Comparison of ENCODE assay signal across 8 cellular contexts in the genomic region with DNA sequence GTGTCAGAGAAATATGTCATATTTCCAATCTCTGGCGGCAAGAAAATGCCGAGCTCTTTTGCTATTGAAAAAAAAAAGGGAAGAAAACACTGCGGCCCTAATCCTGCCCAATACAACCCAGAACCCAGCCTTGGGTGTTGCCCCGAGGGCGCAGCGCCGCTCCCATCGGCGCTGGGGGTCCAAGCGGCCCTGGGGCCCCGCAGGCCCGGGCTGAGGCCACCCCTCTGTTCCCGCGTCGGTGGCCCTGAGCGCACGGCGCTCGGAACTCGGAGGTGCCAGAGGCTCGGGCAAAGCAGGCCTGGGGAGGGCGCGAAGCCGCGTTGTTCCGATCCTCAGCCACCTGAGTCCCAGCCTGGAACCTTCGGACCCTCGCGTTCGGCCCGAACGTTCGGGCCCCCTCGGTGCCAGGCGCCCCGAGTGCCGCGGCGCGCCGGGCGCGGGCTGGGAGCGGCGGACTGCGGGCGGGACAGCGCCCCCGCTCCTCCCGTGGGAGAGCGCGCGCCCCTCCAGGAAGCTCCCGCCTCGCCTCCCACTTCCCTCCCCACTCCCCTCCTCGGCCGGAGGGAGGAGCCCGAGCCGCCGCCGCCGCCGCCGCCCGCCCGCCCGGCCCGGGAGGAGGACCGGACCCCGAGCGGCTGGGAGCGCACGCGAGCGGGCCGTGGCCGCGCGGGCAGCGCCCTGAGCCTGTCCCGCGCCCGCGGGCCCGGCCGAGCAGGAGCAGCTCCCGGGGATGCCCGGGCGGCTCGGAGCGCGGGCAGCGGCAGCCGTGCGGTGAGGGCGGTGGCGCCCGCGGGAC. TPM values are rescaled to one million over a fixed set of nuclear protein-coding genes. Genes with fewer than 3 reads are reported as not detected.
DNase-seq lines count a peak whose midpoint lies in the region; ATAC-seq, FAIRE-seq and TF ChIP-seq lines count a peak whose summit lies in the region.

CPNE2 (plus strand) TSS at position 594 of the 796 bp plus-strand sequence. CDS start 18,160 bp downstream, outside the sequence.

- H3K27me3 ChIP-seq in endothelial cell of umbilical vein (ENCODE audit: control insufficient read depth in 2 of 2, insufficient read depth in 2 of 2, low read length in 2 of 2), result no peaks in the 10 kb centered on the region
- no peaks in the 10 kb centered on the region for H3K27me3 ChIP-seq in mesendoderm (ENCODE audit: insufficient read depth, low read length, poor library complexity)

- H3K4me1 ChIP-seq in endothelial cell of umbilical vein (ENCODE audit: control insufficient read depth, extremely low read depth, insufficient read depth, low read length) (peaks cover 21% of the 10 kb centered on the region), mesendoderm (ENCODE audit: control insufficient read depth, low read depth, low read length) (no peaks in the 10 kb centered on the region)

- H2BK15ac ChIP-seq in mesendoderm (replicated peaks; ENCODE audit: low read depth), result peak within 1 kb of the TSS; percentile 48

- TF ChIP-seq CTCF in C4-2B (conservative IDR thresholded peaks at IDR 0.05), result no peak
- TF ChIP-seq CTCF in endothelial cell of umbilical vein (IDR thresholded peaks at IDR 0.05; ENCODE audit: extremely low read depth in 1 of 2, insufficient read depth in 1 of 2, low read depth in 1 of 2, low read length in 2 of 2), result no peak

- peak within 1 kb of the TSS; percentile 75 for H2BK120ac ChIP-seq in mesendoderm (ENCODE audit: low read depth, low read length)

- no peaks in the 10 kb centered on the region for H3K79me1 ChIP-seq in mesendoderm (ENCODE audit: low read length)

- H3K4me3 ChIP-seq in endothelial cell of umbilical vein (replicated peaks in 1 of 3; ENCODE audit: insufficient read depth in 1 of 3, low read depth in 1 of 3, low read length in 3 of 3) (peak within 1 kb of the TSS; percentile 64 to 86 (median 74)), mesendoderm (ENCODE audit: low read length) (peak within 1 kb of the TSS; percentile 61)

- FAIRE-seq in endothelial cell of umbilical vein (lab: Jason Lieb, UNC), result peak; percentile 76

- ATAC-seq in GM21423 (IDR thresholded peaks at IDR 0.05; ENCODE audit: unreplicated experiment), result no peak

- H3K4me1 Mint-ChIP-seq in activated CD4-positive, alpha-beta memory T cell treated with anti-CD3 and anti-CD28 coated beads for 36 hours (ENCODE audit: low read depth), result peaks cover 9% of the 10 kb centered on the region
- peaks cover 11% of the 10 kb centered on the region for H3K4me1 Mint-ChIP-seq in stimulated activated naive CD8-positive, alpha-beta T cell treated with anti-CD3 and anti-CD28 coated beads, Interleukin-15, Interleukin-2, amounts not matched to agents 100 ng/mL and 50 ng/mL, for 24 hours (ENCODE audit: low read depth)

- H3K9me3 Mint-ChIP-seq in activated CD4-positive, alpha-beta memory T cell treated with anti-CD3 and anti-CD28 coated beads for 36 hours, result no peaks in the 10 kb centered on the region
- no peaks in the 10 kb centered on the region for H3K9me3 Mint-ChIP-seq in stimulated activated naive CD8-positive, alpha-beta T cell treated with anti-CD3 and anti-CD28 coated beads, Interleukin-15, Interleukin-2, amounts not matched to agents 100 ng/mL and 50 ng/mL, for 24 hours

- peaks cover 7% of the 10 kb centered on the region for H3K27me3 Mint-ChIP-seq in activated CD4-positive, alpha-beta memory T cell treated with anti-CD3 and anti-CD28 coated beads for 36 hours
- H3K27me3 Mint-ChIP-seq in stimulated activated naive CD8-positive, alpha-beta T cell treated with anti-CD3 and anti-CD28 coated beads, Interleukin-15, Interleukin-2, amounts not matched to agents 100 ng/mL and 50 ng/mL, for 24 hours, result peaks cover 16% of the 10 kb centered on the region

- H2AK5ac ChIP-seq in mesendoderm (ENCODE audit: low read length), result no peak within 1 kb of the TSS

- WGBS in mesendoderm (ENCODE audit: extremely low coverage, insufficient coverage, low lambda C conversion rate), result no CpG with 5 or more reads among the region's 99 CpGs

- H3K9ac ChIP-seq in endothelial cell of umbilical vein (replicated peaks; ENCODE audit: extremely low read depth, insufficient read depth, low read length) (peak within 1 kb of the TSS; percentile 73), mesendoderm (ENCODE audit: low read length) (peak within 1 kb of the TSS; percentile 86)

- H3K23ac ChIP-seq in mesendoderm (ENCODE audit: low read length), result no peak within 1 kb of the TSS

- no peak within 1 kb of the TSS for H4K5ac ChIP-seq in mesendoderm (ENCODE audit: low read length)

- POLR2A ChIA-PET in activated CD4-positive, alpha-beta memory T cell treated with anti-CD3 and anti-CD28 coated beads for 36 hours (lab: Charles Lee), result interaction anchor here (1.1 to 1.8 kb wide), 2 partner anchors 16 to 103 kb away, joined by 3 to 5 read pairs; partner anchors contain the start of gene NLRC5
- POLR2A ChIA-PET in endothelial cell of umbilical vein (lab: Charles Lee), result interaction anchor here (1.5 to 2.1 kb wide), 2 partner anchors 56 to 59 kb away, joined by 4 to 5 read pairs; no protein-coding TSS in a partner anchor

- intact Hi-C loops in activated CD4-positive, alpha-beta memory T cell treated with anti-CD3 and anti-CD28 coated beads for 36 hours (cut with micrococcal nuclease), result loop anchor here (1.0 to 5.0 kb wide), 2 partner anchors 35 to 76 kb away; no protein-coding TSS in a partner anchor
- intact Hi-C loops in endothelial cell of umbilical vein (cut with micrococcal nuclease), result loop anchor here (2.0 kb wide), 2 partner anchors 55 to 95 kb away; partner anchors contain the start of genes PSME3IP1 and RSPRY1

- BruUV-seq in endothelial cell of umbilical vein (replicated peaks; lab: Mats Ljungman, UMichigan), result TSS peak; percentile 67

- peak within 1 kb of the TSS; percentile 94 for H3K56ac ChIP-seq in mesendoderm (ENCODE audit: low read length)

- TF ChIP-seq POLR2A in GM19193 (IDR thresholded peaks at IDR 0.05; ENCODE audit: extremely low read depth, insufficient read depth, insufficient read length), result peak; percentile 11
- TF ChIP-seq POLR2A in endothelial cell of umbilical vein (IDR thresholded peaks at IDR 0.05; ENCODE audit: low read depth, low read length), result peak; percentile 45

- H3K4me2 ChIP-seq in endothelial cell of umbilical vein (ENCODE audit: insufficient read depth, low read length) (peak within 1 kb of the TSS; percentile 72), mesendoderm (ENCODE audit: low read length) (peak within 1 kb of the TSS; percentile 48)

- CTCF ChIA-PET in activated CD4-positive, alpha-beta memory T cell treated with anti-CD3 and anti-CD28 coated beads for 36 hours (lab: Charles Lee), result interaction anchor here (0.7 to 3.3 kb wide), 15 partner anchors 9 to 151 kb away, joined by 3 to 43 read pairs (median 5); no protein-coding TSS in a partner anchor
- CTCF ChIA-PET in endothelial cell of umbilical vein (lab: Charles Lee), result interaction anchor here (0.6 to 3.6 kb wide), 52 partner anchors 9 to 1423 kb away, joined by 3 to 71 read pairs (median 4); partner anchors contain the start of genes PSME3IP1 and RSPRY1

- H3K36me3 Mint-ChIP-seq in activated CD4-positive, alpha-beta memory T cell treated with anti-CD3 and anti-CD28 coated beads for 36 hours, result no peaks in the 10 kb centered on the region
- no peaks in the 10 kb centered on the region for H3K36me3 Mint-ChIP-seq in stimulated activated naive CD8-positive, alpha-beta T cell treated with anti-CD3 and anti-CD28 coated beads, Interleukin-15, Interleukin-2, amounts not matched to agents 100 ng/mL and 50 ng/mL, for 24 hours (ENCODE audit: low read depth)

- peak within 1 kb of the TSS; percentile 72 for H3K4me3 Mint-ChIP-seq in activated CD4-positive, alpha-beta memory T cell treated with anti-CD3 and anti-CD28 coated beads for 36 hours
- peak within 1 kb of the TSS; percentile 66 for H3K4me3 Mint-ChIP-seq in stimulated activated naive CD8-positive, alpha-beta T cell treated with anti-CD3 and anti-CD28 coated beads, Interleukin-15, Interleukin-2, amounts not matched to agents 100 ng/mL and 50 ng/mL, for 24 hours

- H3K27ac ChIP-seq in C4-2B, result peak within 1 kb of the TSS; percentile 62
- peak within 1 kb of the TSS; percentile 58 for H3K27ac ChIP-seq in endothelial cell of umbilical vein (ENCODE audit: insufficient read depth, low read depth, low read length)
- no peak within 1 kb of the TSS for H3K27ac ChIP-seq in mesendoderm (ENCODE audit: low read depth, low read length)

- no peaks in the 10 kb centered on the region for H3K9me1 ChIP-seq in endothelial cell of umbilical vein (replicated peaks; ENCODE audit: control insufficient read depth, extremely low read depth, insufficient read depth, low read length)

- no peak within 1 kb of the TSS for H3K27ac Mint-ChIP-seq in activated CD4-positive, alpha-beta memory T cell treated with anti-CD3 and anti-CD28 coated beads for 36 hours
- H3K27ac Mint-ChIP-seq in stimulated activated naive CD8-positive, alpha-beta T cell treated with anti-CD3 and anti-CD28 coated beads, Interleukin-15, Interleukin-2, amounts not matched to agents 100 ng/mL and 50 ng/mL, for 24 hours, result peak within 1 kb of the TSS; percentile 45

- no peaks in the 10 kb centered on the region for H3K9me3 ChIP-seq in endothelial cell of umbilical vein (replicated peaks; ENCODE audit: control insufficient read depth, insufficient read depth, low read length)

- H3K18ac ChIP-seq in mesendoderm (ENCODE audit: low read length), result peak within 1 kb of the TSS; percentile 96

- peak; percentile 68 for DNase-seq in LoVo (ENCODE audit: low spot score)
- peak; percentile 52 for DNase-seq in activated CD4-positive, alpha-beta memory T cell treated with anti-CD3 and anti-CD28 coated beads for 36 hours
- peak; percentile 65 for DNase-seq in endothelial cell of umbilical vein (ENCODE audit: low read depth, low spot score)
- DNase-seq in mesendoderm, result peak; percentile 45

- dilution Hi-C loops in endothelial cell of umbilical vein (cut with MboI; ENCODE audit: extremely low pct_ligation_motif_present, low sequenced_read_pairs), result no loop called here

- H2AFZ ChIP-seq in endothelial cell of umbilical vein (ENCODE audit: low read depth, low read length), result peak within 1 kb of the TSS; percentile 74

- H4K20me1 ChIP-seq in endothelial cell of umbilical vein (replicated peaks; ENCODE audit: control insufficient read depth, extremely low read depth, insufficient read depth, low read length), result no peaks in the 10 kb centered on the region

- H4K8ac ChIP-seq in mesendoderm (ENCODE audit: low read depth, low read length), result no peak within 1 kb of the TSS

- H2BK5ac ChIP-seq in mesendoderm (ENCODE audit: low read length), result no peak within 1 kb of the TSS

- H3K36me3 ChIP-seq in endothelial cell of umbilical vein (ENCODE audit: control insufficient read depth in 2 of 2, extremely low read depth in 1 of 2, insufficient read depth in 2 of 2, low read length in 2 of 2) (no peaks in the 10 kb centered on the region), mesendoderm (ENCODE audit: control insufficient read depth, insufficient read depth, low read length) (no peaks in the 10 kb centered on the region)

- H3K79me2 ChIP-seq in endothelial cell of umbilical vein (ENCODE audit: control insufficient read depth, insufficient read depth, low read length) (peaks cover 12% of the 10 kb centered on the region), mesendoderm (ENCODE audit: control insufficient read depth, insufficient read depth, low read length) (no peaks in the 10 kb centered on the region)

- H3K4ac ChIP-seq in mesendoderm (ENCODE audit: low read depth, low read length), result peak within 1 kb of the TSS; percentile 41

RNA-seq across cellular contexts. Expression of gene CPNE2, which starts in this region (rescaled TPM):
- total RNA-seq in activated CD4-positive, alpha-beta memory T cell treated with anti-CD3 and anti-CD28 coated beads for 36 hours, result 1 to 10 TPM; 7.3 to 8.1 TPM
- 91.9 and 92.0 TPM in 2 replicates for total RNA-seq in endothelial cell of umbilical vein
- 187 and 226 TPM in 2 replicates for polyA plus RNA-seq in endothelial cell of umbilical vein
- polyA plus RNA-seq in endothelial cell of umbilical vein (2011; cell fraction: cytosol; rRNA removed), result 150 and 158 TPM in 2 replicates
- polyA plus RNA-seq in endothelial cell of umbilical vein (2011; cell fraction: nucleus; rRNA removed), result 83.6 and 96.7 TPM in 2 replicates
- polyA plus RNA-seq in endothelial cell of umbilical vein (2012), result 74.3 and 81.4 TPM in 2 replicates
- 139 and 144 TPM in 2 replicates for polyA minus RNA-seq in endothelial cell of umbilical vein
- 9.1 TPM for polyA minus RNA-seq in endothelial cell of umbilical vein (2011; cell fraction: cytosol; rRNA and poly(A)+ RNA removed)
- 45.1 and 47.6 TPM in 2 replicates for polyA minus RNA-seq in endothelial cell of umbilical vein (2011; cell fraction: nucleus; rRNA and poly(A)+ RNA removed)
- polyA plus RNA-seq in mesendoderm (2013, experiment 1 of 2), result 8.8 TPM
- polyA plus RNA-seq in mesendoderm (2013, experiment 2 of 2), result 9.5 TPM

Comparison
In these comparisons a context has a peak if more than half of its experiments do, and no peak if none do; other contexts are left out.
1. RNA of gene CPNE2 (total RNA-seq): 91.9 to 92.0 TPM in endothelial cell of umbilical vein; 7.3 to 8.1 TPM in activated CD4-positive, alpha-beta memory T cell treated with anti-CD3 and anti-CD28 coated beads for 36 hours; every median in the first group is over 10 times any median in the second.
2. Peak in every context shown above with its lines, with median percentiles within 50 percentile points of each other: DNase-seq.